9 cellular contexts compared by ENCODE assay signal in the genomic region with DNA sequence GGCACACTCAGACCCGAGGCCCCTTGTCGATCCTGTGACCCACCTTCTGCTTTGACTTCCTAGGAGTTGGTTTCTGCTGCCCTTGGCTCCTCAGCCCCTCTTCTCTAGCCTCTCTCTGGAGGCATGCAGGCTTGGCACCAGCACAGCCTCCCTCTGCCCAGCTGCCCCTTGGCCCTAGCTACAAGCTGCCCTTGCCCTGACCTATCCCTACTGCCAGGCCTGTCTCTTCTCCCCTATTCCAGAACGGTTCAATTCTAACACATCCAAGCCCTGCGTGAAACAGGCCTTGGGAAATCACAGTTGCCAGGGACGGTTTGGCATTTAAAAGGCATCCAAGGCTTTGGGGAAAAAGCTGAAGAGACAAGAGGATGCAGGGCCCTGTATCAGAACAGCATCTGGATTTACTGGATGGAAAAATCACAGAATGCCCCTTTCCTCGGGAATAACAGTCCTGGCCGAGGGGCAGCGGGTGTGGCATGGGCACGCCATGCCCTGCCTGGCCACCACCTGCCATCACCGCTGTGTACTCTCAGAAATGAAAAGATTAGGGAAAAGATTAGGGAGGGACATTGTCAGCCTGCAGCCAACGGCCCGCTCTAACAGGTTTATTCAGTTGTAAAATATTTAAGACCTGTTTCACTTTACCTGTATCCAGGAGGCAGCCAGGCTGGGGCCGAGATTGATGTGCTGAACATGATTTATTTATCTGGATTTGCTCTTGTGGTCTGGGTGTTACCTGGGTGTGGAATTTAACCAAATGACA. TPM values are rescaled to one million over a fixed set of nuclear protein-coding genes. Genes with fewer than 3 reads are reported as not detected.
DNase-seq lines count a peak whose midpoint lies in the region; ATAC-seq and TF ChIP-seq lines count a peak whose summit lies in the region.
"Had no signal": no experiment of that assay in that cellular context is flagged by ENCODE, and none has a peak within 500 bp of the region (broad histone marks: within the 10 kb centered on the region; RNA-seq: fewer than 3 reads in every experiment).

No MANE protein-coding gene starts in this region.

- no TSS peak for BruUV-seq in PC-3 (replicated peaks; lab: Mats Ljungman, UMichigan)

- H3K9ac ChIP-seq in BLaER1, result peak overlapping the region; percentile 41
- H3K9ac ChIP-seq in PC-3 (ENCODE audit: low read length), result no peak overlapping the region

- intact Hi-C loops in PC-3 (cut with micrococcal nuclease), result no loop called here
- intact Hi-C loops in esophagus squamous epithelium (cut with DNase I), result no loop called here

- no peaks in the 10 kb centered on the region for H3K27me3 Mint-ChIP-seq in osteocyte (ENCODE audit: unreplicated experiment)

- H3K79me2 ChIP-seq in PC-3 (ENCODE audit: low read length), result peaks cover 87% of the 10 kb centered on the region

- H3F3A ChIP-seq in PC-3 (ENCODE audit: low read length, unreplicated experiment), result peaks cover 9% of the 10 kb centered on the region

- peak; percentile 47 for DNase-seq in PC-3
- DNase-seq in esophagus squamous epithelium (lab: John Stamatoyannopoulos, UW), result no peak
- no peak for DNase-seq in osteocyte (ENCODE audit: extremely low spot score, unreplicated experiment)
- no peak for DNase-seq in NCI-H1436 treated with DMSO at 0.1 percent for 48 hours (lab: John Stamatoyannopoulos, UW)
- DNase-seq in brain microvascular endothelial cell, result no peak
- DNase-seq: activated CD4-positive, alpha-beta T cell treated with anti-CD3 and anti-CD28 coated beads for 1 hour had no signal

- H3K36me3 ChIP-seq in BLaER1 (peaks cover 7% of the 10 kb centered on the region; the same call in 1 of the 2 replicates), PC-3 (ENCODE audit: low read depth, low read length) (no peaks in the 10 kb centered on the region; the same call in 1 of the 2 replicates), esophagus squamous epithelium (no peaks in the 10 kb centered on the region), brain microvascular endothelial cell (replicated peaks) (no peaks in the 10 kb centered on the region)

- 31 to 33% methylated on average over 10 to 12 of the region's 13 CpGs for WGBS in esophagus squamous epithelium, 2 donors

- H3K4me1 ChIP-seq in BLaER1, result peaks cover 96% of the 10 kb centered on the region
- peaks cover 53% of the 10 kb centered on the region for H3K4me1 ChIP-seq in PC-3 (ENCODE audit: insufficient read depth, low read length)
- peaks cover 82 to 97% (median 86%) of the 10 kb centered on the region in 3 donors for H3K4me1 ChIP-seq in esophagus squamous epithelium

- peaks cover 91% of the 10 kb centered on the region for H4K20me1 ChIP-seq in BLaER1
- peaks cover 33% of the 10 kb centered on the region for H4K20me1 ChIP-seq in PC-3 (ENCODE audit: low read length)

- H3K4me3 ChIP-seq in BLaER1, result no peak overlapping the region
- no peak overlapping the region for H3K4me3 ChIP-seq in PC-3 (ENCODE audit: low read length)
- no peak overlapping the region for H3K4me3 ChIP-seq in esophagus squamous epithelium
- H3K4me3 ChIP-seq in brain microvascular endothelial cell (ENCODE audit: low read depth, low read length), result no peak overlapping the region

- ATAC-seq in PC-3 (no peak), GM18873 (IDR thresholded peaks at IDR 0.05; ENCODE audit: low FRiP score, unreplicated experiment) (no peak), GM18519 (IDR thresholded peaks at IDR 0.05; ENCODE audit: low FRiP score, unreplicated experiment) (no peak)

- H3K27ac Mint-ChIP-seq in osteocyte (ENCODE audit: unreplicated experiment), result peak overlapping the region; percentile 93

- peaks cover 84% of the 10 kb centered on the region for H3K4me1 Mint-ChIP-seq in osteocyte (ENCODE audit: unreplicated experiment)

- no peaks in the 10 kb centered on the region for H3K9me3 Mint-ChIP-seq in osteocyte (ENCODE audit: unreplicated experiment)

- no peaks in the 10 kb centered on the region for H3K9me3 ChIP-seq in BLaER1
- H3K9me3 ChIP-seq in PC-3 (ENCODE audit: low read length), result no peaks in the 10 kb centered on the region
- no peaks in the 10 kb centered on the region for H3K9me3 ChIP-seq in esophagus squamous epithelium

- no peak overlapping the region for H3K4me3 Mint-ChIP-seq in osteocyte (ENCODE audit: unreplicated experiment)

- H3K9me2 ChIP-seq in PC-3 (replicated peaks; ENCODE audit: low read length), result no peaks in the 10 kb centered on the region

- TF ChIP-seq POLR2A in esophagus squamous epithelium (IDR thresholded peaks at IDR 0.05), result no peak

- H3K36me3 Mint-ChIP-seq in osteocyte (ENCODE audit: unreplicated experiment), result no peaks in the 10 kb centered on the region

- no peak overlapping the region for H2AFZ ChIP-seq in PC-3 (ENCODE audit: low read length)

- POLR2A ChIA-PET in PC-3 (lab: Charles Lee; ENCODE audit: unreplicated experiment), result no interaction called here

- H3K4me2 ChIP-seq in BLaER1 (peak overlapping the region; percentile 100), PC-3 (ENCODE audit: low read length) (peak overlapping the region; percentile 17)

- TF ChIP-seq CTCF in PC-3 (conservative IDR thresholded peaks at IDR 0.05; ENCODE audit: low read depth, low read length) (no peak), esophagus squamous epithelium (IDR thresholded peaks at IDR 0.05) (no peak), osteocyte (IDR thresholded peaks at IDR 0.05) (no peak), brain microvascular endothelial cell (IDR thresholded peaks at IDR 0.05; ENCODE audit: low read depth, low read length, missing control alignments) (no peak)

- in situ Hi-C loops in brain microvascular endothelial cell (cut with HindIII; ENCODE audit: low pct_ligation_motif_present, low sequenced_read_pairs), result no loop called here

- CTCF ChIA-PET in PC-3 (lab: Charles Lee), result no interaction called here

- H3K27me3 ChIP-seq in BLaER1, result peaks cover 17% of the 10 kb centered on the region
- H3K27me3 ChIP-seq in PC-3 (ENCODE audit: low read length), result no peaks in the 10 kb centered on the region
- no peaks in the 10 kb centered on the region for H3K27me3 ChIP-seq in esophagus squamous epithelium
- no peaks in the 10 kb centered on the region for H3K27me3 ChIP-seq in brain microvascular endothelial cell (replicated peaks)

- H3K27ac ChIP-seq in BLaER1 (peak overlapping the region; percentile 25; the same call in 1 of the 2 replicates), PC-3 (ENCODE audit: low read length) (peak overlapping the region; percentile 43), esophagus squamous epithelium (peak overlapping the region; percentile 67 to 99 (median 98)), brain microvascular endothelial cell (no peak overlapping the region)

RNA-seq across cellular contexts. Expression of a gene that starts 15.8 kb away (rescaled TPM):
- total RNA-seq in PC-3 (2014; rRNA removed) (33.0 and 64.2 TPM in 2 replicates), esophagus squamous epithelium (10 to 100 TPM; 17.0 to 36.3 (median 22.3) TPM), osteocyte (40.0 and 40.1 TPM in 2 replicates)
